In the genomic region with DNA sequence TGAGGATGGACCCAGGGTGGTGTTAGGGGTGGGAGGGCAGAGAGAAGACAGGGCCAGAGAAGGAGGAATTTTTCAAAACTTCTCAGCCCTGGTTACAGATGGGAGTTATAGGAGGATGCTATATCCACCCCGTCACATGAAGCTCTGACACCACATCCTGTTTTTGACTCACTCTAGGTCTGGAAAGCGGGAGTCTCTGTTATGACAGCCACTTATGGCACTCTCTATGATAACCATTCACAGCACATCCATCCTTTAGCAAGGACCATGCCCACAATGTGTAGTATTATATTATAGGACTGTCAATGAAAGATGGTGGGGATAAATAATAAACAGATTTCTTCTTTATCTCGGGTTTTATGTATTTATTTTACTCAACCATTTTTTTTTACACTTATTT, we compare ENCODE assay signal across 22 cellular contexts.
"Had no signal": no experiment of that assay in that cellular context is flagged by ENCODE, and none has a peak within 500 bp of the region (broad histone marks: within the 10 kb centered on the region; RNA-seq: fewer than 3 reads in every experiment).

No MANE protein-coding gene starts in this region.

- H3K4me3 Mint-ChIP-seq: activated CD4-positive, alpha-beta T cell treated with anti-CD3 and anti-CD28 coated beads, Interleukin-2, amount 10 ng/mL, durations not matched to agents 7 days and 5 days; activated CD8-positive, alpha-beta T cell treated with anti-CD3 and anti-CD28 coated beads, Interleukin-2, amount 10 ng/mL, durations not matched to agents 7 days and 5 days; dendritic cell treated with granulocyte-macrophage colony-stimulating factor and Interleukin-4, amounts not matched to agents 40 ng/mL and 50 ng/mL, for 4 days had no signal

- H2AFZ ChIP-seq: hepatocyte had no signal

- H3K4me1 ChIP-seq: ascending aorta, esophagus muscularis mucosa had no signal

- DNase-seq: activated CD4-positive, alpha-beta T cell treated with anti-CD3 and anti-CD28 coated beads, Interleukin-2, amount 10 ng/mL, durations not matched to agents 7 days and 5 days; activated CD8-positive, alpha-beta T cell treated with anti-CD3 and anti-CD28 coated beads, Interleukin-2, amount 10 ng/mL, durations not matched to agents 7 days and 5 days; activated effector memory CD4-positive, alpha-beta T cell treated with Interleukin-2 at 50 U/mL for 16 hours; activated naive CD4-positive, alpha-beta T cell treated with anti-CD3 and anti-CD28 coated beads, Interleukin-2, amount 50 U/mL, for 16 hours; activated T-cell treated with anti-CD3 and anti-CD28 coated beads, Interleukin-2, amount 50 U/mL, for 48 hours; cerebellar nuclear complex; effector CD8-positive, alpha-beta T cell; islet precursor cell; midbrain; stimulated activated naive CD8-positive, alpha-beta T cell treated with anti-CD3 and anti-CD28 coated beads, Interleukin-15, Interleukin-2, amounts not matched to agents 100 U/mL and 50 U/mL, for 24 hours; substantia nigra; T-helper 1 cell; T1000; tibial artery had no signal

- H3K27me3 Mint-ChIP-seq: activated CD4-positive, alpha-beta T cell treated with anti-CD3 and anti-CD28 coated beads, Interleukin-2, amount 10 ng/mL, durations not matched to agents 7 days and 5 days; dendritic cell treated with granulocyte-macrophage colony-stimulating factor and Interleukin-4, amounts not matched to agents 40 ng/mL and 50 ng/mL, for 4 days; progenitor cell of endocrine pancreas had no signal

- ATAC-seq: activated CD8-positive, alpha-beta T cell treated with anti-CD3 and anti-CD28 coated beads, Interleukin-2, amount 10 ng/mL, durations not matched to agents 7 days and 5 days; left lobe of liver; stimulated activated naive CD8-positive, alpha-beta T cell treated with anti-CD3 and anti-CD28 coated beads, Interleukin-15, Interleukin-2, amounts not matched to agents 100 U/mL and 50 U/mL, for 24 hours had no signal

- H3K27me3 ChIP-seq: ascending aorta, esophagus muscularis mucosa, hepatocyte, tibial artery had no signal

- H3K79me2 ChIP-seq: hepatocyte had no signal

- H3K4me2 ChIP-seq: hepatocyte had no signal

- H3K4me1 Mint-ChIP-seq: activated CD4-positive, alpha-beta T cell treated with anti-CD3 and anti-CD28 coated beads, Interleukin-2, amount 10 ng/mL, durations not matched to agents 7 days and 5 days had no signal

- H3K27ac ChIP-seq: ascending aorta, esophagus muscularis mucosa, hepatocyte, tibial artery had no signal

- H3K27ac Mint-ChIP-seq: activated CD4-positive, alpha-beta T cell treated with anti-CD3 and anti-CD28 coated beads, Interleukin-2, amount 10 ng/mL, durations not matched to agents 7 days and 5 days; activated CD8-positive, alpha-beta T cell treated with anti-CD3 and anti-CD28 coated beads, Interleukin-2, amount 10 ng/mL, durations not matched to agents 7 days and 5 days; dendritic cell treated with granulocyte-macrophage colony-stimulating factor and Interleukin-4, amounts not matched to agents 40 ng/mL and 50 ng/mL, for 4 days; progenitor cell of endocrine pancreas had no signal

- H3K9me3 ChIP-seq: ascending aorta, esophagus muscularis mucosa, tibial artery had no signal

- H3K4me3 ChIP-seq: ascending aorta, esophagus muscularis mucosa, hepatocyte, tibial artery had no signal

- FAIRE-seq: bronchial epithelial cell, endothelial cell of umbilical vein had no signal

- H3K36me3 ChIP-seq: ascending aorta, esophagus muscularis mucosa, tibial artery had no signal
